22 cellular contexts compared by ENCODE assay signal in the genomic region with DNA sequence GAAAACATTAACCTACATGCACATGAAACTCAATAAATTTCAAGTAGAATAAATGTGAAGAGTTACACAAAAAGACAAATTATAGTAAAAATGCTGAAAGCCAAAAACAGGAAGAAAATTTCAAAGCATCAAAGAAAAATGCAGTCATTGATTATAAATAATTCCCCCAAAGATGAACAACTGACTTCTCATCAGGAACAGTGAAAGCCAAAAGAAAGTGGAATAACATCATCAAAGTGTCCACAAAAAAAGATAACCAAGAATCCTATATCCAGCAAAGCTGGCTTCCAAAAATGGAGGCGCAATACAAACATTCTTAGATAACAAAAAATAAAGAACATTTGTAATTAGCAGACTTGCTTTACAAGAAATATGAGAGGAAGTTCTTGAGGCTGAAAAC.
"Had no signal": no experiment of that assay in that cellular context is flagged by ENCODE, and none has a peak within 500 bp of the region (broad histone marks: within the 10 kb centered on the region; RNA-seq: fewer than 3 reads in every experiment).

No MANE protein-coding gene starts in this region.

- H3K4me1 ChIP-seq: colonic mucosa, esophagus squamous epithelium, gastrocnemius medialis, heart right ventricle, left lung, lower lobe of right lung had no signal

- ATAC-seq: effector memory CD8-positive, alpha-beta T cell; gastrocnemius medialis; heart right ventricle; left cardiac atrium; left lung; left ventricle myocardium superior; lower lobe of right lung; mucosa of descending colon; naive thymus-derived CD8-positive, alpha-beta T cell had no signal

- DNase-seq: colonic mucosa; cortex of kidney; effector CD8-positive, alpha-beta T cell; effector memory CD8-positive, alpha-beta T cell; esophagus squamous epithelium; foreskin fibroblast; foreskin melanocyte; gastrocnemius medialis; glutamatergic neuron; head of caudate nucleus; heart right ventricle; hippocampal formation; left cardiac atrium; left lung; left ventricle myocardium superior; lower lobe of right lung; mesenchymal stem cell; mucosa of descending colon; naive B cell; naive thymus-derived CD8-positive, alpha-beta T cell had no signal

- H3K9me3 ChIP-seq: colonic mucosa, gastrocnemius medialis had no signal

- H3K27ac ChIP-seq: colonic mucosa, esophagus squamous epithelium, gastrocnemius medialis, heart right ventricle, left lung, lower lobe of right lung had no signal

- H3K4me3 ChIP-seq: colonic mucosa, esophagus squamous epithelium, gastrocnemius medialis, heart right ventricle, left lung, lower lobe of right lung, mucosa of descending colon had no signal

- H3K36me3 ChIP-seq: colonic mucosa, esophagus squamous epithelium, gastrocnemius medialis, heart right ventricle, left lung, lower lobe of right lung had no signal

- FAIRE-seq: endothelial cell of umbilical vein, keratinocyte had no signal

- H3K27me3 ChIP-seq: colonic mucosa, esophagus squamous epithelium, gastrocnemius medialis, heart right ventricle, left lung had no signal
